In the genomic region with DNA sequence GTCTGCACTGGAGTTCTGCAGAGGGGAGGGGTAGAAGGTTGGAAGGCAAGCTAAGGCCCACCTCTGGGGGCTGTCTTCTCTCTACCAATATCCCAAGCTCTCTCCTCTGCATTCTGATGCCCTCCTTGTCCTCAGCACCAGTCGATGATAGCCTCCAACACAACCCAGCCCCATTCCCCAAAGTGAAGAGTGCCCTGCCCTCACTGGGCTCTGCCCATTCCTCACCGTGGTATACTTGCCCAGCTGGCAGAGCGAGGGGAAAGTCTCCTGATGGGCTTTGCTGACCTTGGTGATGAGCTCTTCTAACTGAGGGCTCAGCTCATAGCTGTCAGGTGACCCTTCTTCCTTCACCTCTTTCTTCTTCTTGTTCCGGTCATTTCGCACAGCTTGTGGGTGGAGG, we compare ENCODE assay signal across 16 cellular contexts. TPM values are rescaled to one million over a fixed set of nuclear protein-coding genes. Genes with fewer than 3 reads are reported as not detected.
A peak's percentile ranks its signal among the peaks of the same experiment; 100 is the strongest.
DNase-seq lines count a peak whose midpoint lies in the region; ATAC-seq and TF ChIP-seq lines count a peak whose summit lies in the region.
"Had no signal": no experiment of that assay in that cellular context is flagged by ENCODE, and none has a peak within 500 bp of the region (broad histone marks: within the 10 kb centered on the region; RNA-seq: fewer than 3 reads in every experiment).

No MANE protein-coding gene starts in this region.

- no peak for DNase-seq in T-helper 2 cell treated with Interferon-gamma antibody and Interleukin-4, amounts not matched to agents 5 μg/mL and 100 μg/mL, for 36 hours (ENCODE audit: low spot score)
- no peak for DNase-seq in T-helper 2 cell
- DNase-seq in T-cell = no peak
- DNase-seq in left ventricle myocardium inferior = no peak
- DNase-seq in spleen = no peak
- no peak for DNase-seq in stimulated activated CD4-positive, alpha-beta T cell treated with anti-CD3 and anti-CD28 coated beads, Interleukin-15, amount 100 ng/mL, for 24 hours
- no peak for DNase-seq in GM13977 (ENCODE audit: low spot score)
- DNase-seq: activated naive CD4-positive, alpha-beta T cell treated with anti-CD3 and anti-CD28 coated beads, Interleukin-2, amount 50 U/mL, for 16 hours; immature natural killer cell; KG1; small intestine had no signal

- H3K4me1 ChIP-seq in left ventricle myocardium inferior (peaks cover 72% of the 10 kb centered on the region), spleen (peaks cover 49 to 99% (median 89%) of the 10 kb centered on the region in 6 donors)

- intact Hi-C loops in left ventricle myocardium inferior (cut with micrococcal nuclease) (loop anchor here (5.0 kb wide), 1 partner anchor 73 kb away; no protein-coding TSS in a partner anchor), spleen (cut with DNase I; ENCODE audit: low total_unique reads) (no loop called here)

- H3K36me3 ChIP-seq in left ventricle myocardium inferior = peaks cover 49% of the 10 kb centered on the region
- H3K36me3 ChIP-seq in spleen = peaks cover 0 to 50% (median 19%) of the 10 kb centered on the region in 6 donors

- no peaks in the 10 kb centered on the region for H3K9me3 ChIP-seq in left ventricle myocardium inferior (replicated peaks)
- no peaks in the 10 kb centered on the region for H3K9me3 ChIP-seq in spleen

- POLR2A ChIA-PET in T-cell (lab: Charles Lee) = interaction anchor here in 1 of 2 donors (0.5 kb wide), 1 partner anchor 364 kb away, joined by 7 read pairs; no protein-coding TSS in a partner anchor

- H3K27me3 Mint-ChIP-seq in T-helper 2 cell treated with Interferon-gamma antibody and Interleukin-4, amounts not matched to agents 5 μg/mL and 100 μg/mL, for 36 hours (ENCODE audit: low read depth) = no peaks in the 10 kb centered on the region
- H3K27me3 Mint-ChIP-seq in T-cell = no peaks in the 10 kb centered on the region

- peak overlapping the region; percentile 71 for H3K27ac Mint-ChIP-seq in T-helper 2 cell treated with Interferon-gamma antibody and Interleukin-4, amounts not matched to agents 5 μg/mL and 100 μg/mL, for 36 hours
- peak overlapping the region; percentile 64 to 78 for H3K27ac Mint-ChIP-seq in T-cell

- H3K27me3 ChIP-seq in left ventricle myocardium inferior (ENCODE audit: low read depth) (no peaks in the 10 kb centered on the region), spleen (replicated peaks in 1 of 7) (no peaks in the 10 kb centered on the region)

- TF ChIP-seq POLR2A in spleen (IDR thresholded peaks at IDR 0.05) = no peak

- peak overlapping the region; percentile 56 for H3K4me3 ChIP-seq in left ventricle myocardium inferior
- peak overlapping the region in 1 of 8 donors; percentile 25 for H3K4me3 ChIP-seq in spleen

- H3K9me3 Mint-ChIP-seq in T-helper 2 cell treated with Interferon-gamma antibody and Interleukin-4, amounts not matched to agents 5 μg/mL and 100 μg/mL, for 36 hours = no peaks in the 10 kb centered on the region
- H3K9me3 Mint-ChIP-seq in T-cell = no peaks in the 10 kb centered on the region
- H3K9me3 Mint-ChIP-seq: immature natural killer cell, mesothelial cell of epicardium had no signal

- ATAC-seq in T-cell (replicated peaks in 1 of 4) (no peak), HG02840 (IDR thresholded peaks at IDR 0.05; ENCODE audit: low FRiP score, unreplicated experiment) (no peak)

- no peak overlapping the region for H3K4me3 Mint-ChIP-seq in T-helper 2 cell treated with Interferon-gamma antibody and Interleukin-4, amounts not matched to agents 5 μg/mL and 100 μg/mL, for 36 hours
- H3K4me3 Mint-ChIP-seq in T-cell = no peak overlapping the region
- H3K4me3 Mint-ChIP-seq: CD14-positive monocyte, immature natural killer cell, mesothelial cell of epicardium had no signal

- H3K4me1 Mint-ChIP-seq in T-helper 2 cell treated with Interferon-gamma antibody and Interleukin-4, amounts not matched to agents 5 μg/mL and 100 μg/mL, for 36 hours (ENCODE audit: low read depth) = peaks cover 54% of the 10 kb centered on the region
- peaks cover 76 to 78% (median 78%) of the 10 kb centered on the region in 3 donors for H3K4me1 Mint-ChIP-seq in T-cell

- H3K27ac ChIP-seq in left ventricle myocardium inferior (replicated peaks) (peak overlapping the region; percentile 100), spleen (peak overlapping the region in 7 of 8 donors; percentile 36 to 98 (median 98))
- H3K27ac ChIP-seq: 22Rv1 had no signal

- in situ Hi-C loops in GM13977 (cut with MboI; ENCODE audit: low pct_unique_long_range_greater_than_20kb, low sequenced_read_pairs, unreplicated experiment) = no loop called here

- peaks cover 60% of the 10 kb centered on the region for H3K36me3 Mint-ChIP-seq in T-helper 2 cell treated with Interferon-gamma antibody and Interleukin-4, amounts not matched to agents 5 μg/mL and 100 μg/mL, for 36 hours (ENCODE audit: low read depth)
- H3K36me3 Mint-ChIP-seq in T-cell = peaks cover 29% of the 10 kb centered on the region

- 66 to 80% (median 75%) methylated on average over 5 of the region's 5 CpGs for WGBS in spleen, 5 donors

- CTCF ChIA-PET in T-cell (lab: Charles Lee) = interaction anchor here (0.6 to 5.0 kb wide), 27 partner anchors 12 to 408 kb away, joined by 3 to 34 read pairs (median 5); a partner anchor contains a TSS

- no peak for TF ChIP-seq CTCF in left ventricle myocardium inferior (IDR thresholded peaks at IDR 0.05; ENCODE audit: borderline replicate concordance)
- no peak for TF ChIP-seq CTCF in spleen (IDR thresholded peaks at IDR 0.05 in 8 of 11, conservative IDR thresholded peaks at IDR 0.05 in 3 of 11)
- no peak for TF ChIP-seq CTCF in GM13977 (IDR thresholded peaks at IDR 0.05; ENCODE audit: extremely low read depth, insufficient read depth, missing control alignments)

RNA-seq across cellular contexts. Expression of a gene that starts 7.2 kb away (rescaled TPM):
- total RNA-seq in T-cell (100 to 1,000 TPM; 247 to 590 (median 469) TPM), left ventricle myocardium inferior (1.1 TPM), spleen (10 to 100 TPM; 35.5 to 75.5 (median 62.2) TPM)
- polyA plus RNA-seq in spleen = 10 to 100 TPM; 23.9 to 62.5 (median 46.5) TPM
- total RNA-seq: frontal cortex had no signal

RNA-seq across cellular contexts. Expression of a gene that starts 17.8 kb away (rescaled TPM):
- total RNA-seq in T-cell (10 to 100 TPM; 20.3 to 91.3 (median 74.2) TPM), left ventricle myocardium inferior (14.9 TPM), spleen (10 to 100 TPM in 5 of 7 donors, 1 to 10 TPM in 2; 9.4 to 20.8 (median 14.4) TPM)
- polyA plus RNA-seq in spleen = 10 to 100 TPM in 1 of 3 donors, 1 to 10 TPM in 2; 4.6 to 10.1 (median 4.9) TPM

RNA-seq across cellular contexts. Expression of a gene that starts 33.5 kb away (rescaled TPM):
- total RNA-seq in T-cell (10 to 100 TPM; 48.6 to 69.6 (median 62.3) TPM), left ventricle myocardium inferior (12.2 TPM), spleen (10 to 100 TPM; 33.7 to 73.0 (median 39.7) TPM)
- 10 to 100 TPM; 17.9 to 36.3 (median 34.1) TPM for polyA plus RNA-seq in spleen

RNA-seq across cellular contexts. Expression of a gene that starts 33.7 kb away (rescaled TPM):
- total RNA-seq in T-cell (10 to 100 TPM; 36.4 to 94.2 (median 83.9) TPM), left ventricle myocardium inferior (26.5 TPM), spleen (10 to 100 TPM; 23.6 to 66.1 (median 45.1) TPM)
- polyA plus RNA-seq in spleen = 10 to 100 TPM in 1 of 3 donors, 1 to 10 TPM in 2; 5.6 to 12.1 (median 7.5) TPM

RNA-seq across cellular contexts. Expression of a gene that starts 53.9 kb away (rescaled TPM):
- 1 to 10 TPM; 1.2 to 2.5 (median 1.6) TPM for total RNA-seq in T-cell
- 0.36 TPM for total RNA-seq in left ventricle myocardium inferior
- total RNA-seq in spleen = 1 to 10 TPM; 1.7 to 7.2 (median 4.7) TPM
- 1 to 10 TPM in 1 of 3 donors, under 1 TPM in 2; 0.85 to 1.9 (median 0.93) TPM for polyA plus RNA-seq in spleen
- polyA plus RNA-seq: CD14-positive monocyte had no signal

Comparison
In these comparisons a context has a peak if more than half of its experiments do, and no peak if none do; other contexts are left out.
1. RNA of a gene that starts 7.2 kb away (total RNA-seq): 247 to 590 TPM in T-cell and 35.5 to 75.5 TPM in spleen; 1.1 TPM in left ventricle myocardium inferior (single experiment); every median in the first group is over 10 times any median in the second.